8 cellular contexts compared by ENCODE assay signal in the genomic region with DNA sequence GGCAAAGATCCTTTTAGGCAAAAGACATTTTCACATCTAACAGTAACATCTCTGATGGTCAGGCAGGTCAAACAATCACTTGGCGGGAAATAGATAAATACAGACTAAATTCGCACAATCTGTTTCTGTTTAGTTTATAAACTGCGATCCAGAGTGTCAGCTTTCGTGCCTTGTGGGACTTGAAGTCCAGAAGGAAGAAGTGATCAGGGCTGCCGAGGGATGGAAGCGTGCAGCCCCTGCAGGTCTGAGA. TPM values are rescaled to one million over a fixed set of nuclear protein-coding genes. Genes with fewer than 3 reads are reported as not detected.
DNase-seq lines count a peak whose midpoint lies in the region; ATAC-seq and TF ChIP-seq lines count a peak whose summit lies in the region.

No MANE protein-coding gene starts in this region.

- H3K27ac ChIP-seq in Karpas-422 (ENCODE audit: low read length): peak overlapping the region; percentile 30; the same call in 1 of the 2 replicates
- H3K27ac ChIP-seq in dorsolateral prefrontal cortex: peak overlapping the region in 54 of 59 donors; percentile 32 to 100 (median 98)

- no peaks in the 10 kb centered on the region for H3K36me3 Mint-ChIP-seq in natural killer cell treated with Interleukin-12 subunit alpha and Interleukin-12 subunit beta and Interleukin-15 and Interleukin-18, amount 100 ng/mL, for 72 hours

- H3K27me3 Mint-ChIP-seq in natural killer cell treated with Interleukin-12 subunit alpha and Interleukin-12 subunit beta and Interleukin-15 and Interleukin-18, amount 100 ng/mL, for 72 hours: no peaks in the 10 kb centered on the region

- H3K79me2 ChIP-seq in Karpas-422 (ENCODE audit: low read length): peaks cover 45% of the 10 kb centered on the region

- peak overlapping the region; percentile 61 for H3K9ac ChIP-seq in Karpas-422 (ENCODE audit: low read length)

- peak overlapping the region; percentile 53 to 75 for H3K27ac Mint-ChIP-seq in natural killer cell treated with Interleukin-12 subunit alpha and Interleukin-12 subunit beta and Interleukin-15 and Interleukin-18, amount 100 ng/mL, for 72 hours

- H3K27me3 ChIP-seq in BE2C (no peaks in the 10 kb centered on the region), Karpas-422 (ENCODE audit: low read length) (no peaks in the 10 kb centered on the region), dorsolateral prefrontal cortex (no peaks in the 10 kb centered on the region)

- H4K20me1 ChIP-seq in Karpas-422 (ENCODE audit: insufficient read depth, low read depth, low read length): no peaks in the 10 kb centered on the region; the same call in 1 of the 2 replicates

- intact Hi-C loops in dorsolateral prefrontal cortex (cut with DNase I): no loop called here

- H3K4me1 ChIP-seq in BE2C (no peaks in the 10 kb centered on the region), Karpas-422 (ENCODE audit: low read length) (peaks cover 36% of the 10 kb centered on the region)

- H3K4me2 ChIP-seq in Karpas-422 (ENCODE audit: low read depth, low read length, poor library complexity, severe bottlenecking): peak overlapping the region; percentile 87

- H3K4me3 Mint-ChIP-seq in natural killer cell treated with Interleukin-12 subunit alpha and Interleukin-12 subunit beta and Interleukin-15 and Interleukin-18, amount 100 ng/mL, for 72 hours: peak overlapping the region; percentile 87

- H3K36me3 ChIP-seq in BE2C (no peaks in the 10 kb centered on the region), Karpas-422 (ENCODE audit: insufficient read depth, low read length) (peaks cover 7% of the 10 kb centered on the region; the same call in 1 of the 2 replicates)

- H3K4me1 Mint-ChIP-seq in natural killer cell treated with Interleukin-12 subunit alpha and Interleukin-12 subunit beta and Interleukin-15 and Interleukin-18, amount 100 ng/mL, for 72 hours (ENCODE audit: low read depth in 2 of 2): peaks cover 16% of the 10 kb centered on the region in 2 donors

- peak overlapping the region; percentile 40 for H2AFZ ChIP-seq in Karpas-422 (ENCODE audit: low read length)

- no peaks in the 10 kb centered on the region for H3K9me2 ChIP-seq in Karpas-422 (replicated peaks; ENCODE audit: insufficient read depth, low read length)

- no peak for DNase-seq in BE2C
- no peak for DNase-seq in Karpas-422
- no peak for DNase-seq in dorsolateral prefrontal cortex
- no peak for DNase-seq in natural killer cell treated with Interleukin-12 subunit alpha and Interleukin-12 subunit beta and Interleukin-15 and Interleukin-18, amount 100 ng/mL, for 72 hours (ENCODE audit: low spot score)
- DNase-seq in epidermal melanocyte (ENCODE audit: insufficient read length, low spot score): no peak
- DNase-seq in NCI-H748 treated with DMSO at 0.1 percent for 48 hours (lab: John Stamatoyannopoulos, UW): no peak
- DNase-seq in cerebellum (ENCODE audit: low spot score): no peak

- no peak for ATAC-seq in natural killer cell treated with Interleukin-12 subunit alpha and Interleukin-12 subunit beta and Interleukin-15 and Interleukin-18, amount 100 ng/mL, for 72 hours
- no peak for ATAC-seq in HG03108 (IDR thresholded peaks at IDR 0.05; ENCODE audit: unreplicated experiment)

- peak overlapping the region; percentile 89 for H3K4me3 ChIP-seq in BE2C (ENCODE audit: low read depth, low read length)
- peak overlapping the region; percentile 86 for H3K4me3 ChIP-seq in Karpas-422 (ENCODE audit: low read length)
- peak overlapping the region; percentile 71 to 99 (median 91) for H3K4me3 ChIP-seq in dorsolateral prefrontal cortex

- TF ChIP-seq CTCF in BE2C (IDR thresholded peaks at IDR 0.05; ENCODE audit: low read depth, low read length) (no peak), dorsolateral prefrontal cortex (IDR thresholded peaks at IDR 0.05 in 54 of 56, conservative IDR thresholded peaks at IDR 0.05 in 2 of 56; ENCODE audit: low read depth in 1 of 56, partially characterized antibody in 56 of 56) (peak in 21 of 56 donors; percentile 5 to 47 (median 20))

- no peaks in the 10 kb centered on the region for H3K9me3 Mint-ChIP-seq in natural killer cell treated with Interleukin-12 subunit alpha and Interleukin-12 subunit beta and Interleukin-15 and Interleukin-18, amount 100 ng/mL, for 72 hours

- H3K9me3 ChIP-seq in BE2C (no peaks in the 10 kb centered on the region), Karpas-422 (ENCODE audit: low read length) (no peaks in the 10 kb centered on the region)

RNA-seq across cellular contexts. Expression of a gene that starts 0.2 kb away (rescaled TPM):
- 10.7 TPM for polyA plus RNA-seq in BE2C (2012; ENCODE audit: insufficient read depth, insufficient read length, low read depth)
- 22.7 and 24.2 TPM in 2 replicates for total RNA-seq in Karpas-422 (2014; rRNA removed; shearing (Covaris generic); ENCODE audit: low replicate concordance)
- total RNA-seq in dorsolateral prefrontal cortex: 10 to 100 TPM; 12.3 to 33.5 (median 21.4) TPM
- 1 to 10 TPM; 4.8 to 6.8 TPM for total RNA-seq in natural killer cell treated with Interleukin-12 subunit alpha and Interleukin-12 subunit beta and Interleukin-15 and Interleukin-18, amount 100 ng/mL, for 72 hours
- total RNA-seq in cerebellum: 17.2 TPM

RNA-seq across cellular contexts. Expression of a gene that starts 16.8 kb away (rescaled TPM):
- polyA plus RNA-seq in BE2C (2012; ENCODE audit: insufficient read depth, insufficient read length, low read depth): 34.8 TPM
- total RNA-seq in Karpas-422 (2014; rRNA removed; shearing (Covaris generic); ENCODE audit: low replicate concordance): 54.3 and 138 TPM in 2 replicates
- total RNA-seq in dorsolateral prefrontal cortex (100 to 1,000 TPM; 121 to 188 (median 151) TPM), cerebellum (153 TPM)
- 10 to 100 TPM; 38.9 to 60.2 TPM for total RNA-seq in natural killer cell treated with Interleukin-12 subunit alpha and Interleukin-12 subunit beta and Interleukin-15 and Interleukin-18, amount 100 ng/mL, for 72 hours
